Comparison of ENCODE assay signal across 20 cellular contexts in the genomic region with DNA sequence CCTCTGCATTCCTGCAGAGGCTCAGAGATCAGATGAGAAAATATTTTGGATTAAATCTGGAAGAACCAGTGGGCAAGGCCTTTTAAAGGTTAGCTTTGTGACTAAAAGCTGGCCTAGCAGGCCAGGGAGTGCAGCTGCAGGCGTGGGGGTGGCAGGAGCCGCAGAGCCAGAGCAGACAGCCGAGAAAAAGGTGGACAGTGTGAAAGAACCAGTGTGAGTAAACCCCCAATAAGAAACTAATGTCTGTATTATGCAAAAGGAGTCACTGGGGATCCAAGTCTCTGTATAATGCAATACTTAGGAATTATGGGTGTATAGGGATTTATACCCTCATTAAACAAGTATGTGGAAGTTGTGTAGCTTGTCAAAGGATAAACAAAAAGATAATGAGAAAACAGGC. TPM values are rescaled to one million over a fixed set of nuclear protein-coding genes. Genes with fewer than 3 reads are reported as not detected.
A peak's percentile ranks its signal among the peaks of the same experiment; 100 is the strongest.
DNase-seq lines count a peak whose midpoint lies in the region; ATAC-seq and TF ChIP-seq lines count a peak whose summit lies in the region.
"Had no signal": no experiment of that assay in that cellular context is flagged by ENCODE, and none has a peak within 500 bp of the region (broad histone marks: within the 10 kb centered on the region; RNA-seq: fewer than 3 reads in every experiment).

No MANE protein-coding gene starts in this region.

- peaks cover 16% of the 10 kb centered on the region for H3K4me1 Mint-ChIP-seq in activated CD4-positive, alpha-beta memory T cell treated with anti-CD3 and anti-CD28 coated beads for 36 hours (ENCODE audit: low read depth)
- H3K4me1 Mint-ChIP-seq in activated CD4-positive, alpha-beta memory T cell treated with anti-CD3 and anti-CD28 coated beads, Interleukin-2, amount 10 ng/mL, durations not matched to agents 7 days and 5 days: peaks cover 22% of the 10 kb centered on the region
- H3K4me1 Mint-ChIP-seq in stimulated activated naive B cell treated with anti-CD40 and anti-IgM and Interleukin-4, amounts not matched to agents 10 μg/mL and 1 μg/mL and 100 μg/mL, for 72 hours: no peaks in the 10 kb centered on the region
- no peaks in the 10 kb centered on the region for H3K4me1 Mint-ChIP-seq in CD8-positive, alpha-beta T cell (ENCODE audit: low read depth)

- H3K36me3 Mint-ChIP-seq in activated CD4-positive, alpha-beta memory T cell treated with anti-CD3 and anti-CD28 coated beads for 36 hours: no peaks in the 10 kb centered on the region
- no peaks in the 10 kb centered on the region for H3K36me3 Mint-ChIP-seq in activated CD4-positive, alpha-beta memory T cell treated with anti-CD3 and anti-CD28 coated beads, Interleukin-2, amount 10 ng/mL, durations not matched to agents 7 days and 5 days (ENCODE audit: low read depth)
- no peaks in the 10 kb centered on the region for H3K36me3 Mint-ChIP-seq in stimulated activated naive B cell treated with anti-CD40 and anti-IgM and Interleukin-4, amounts not matched to agents 10 μg/mL and 1 μg/mL and 100 μg/mL, for 72 hours
- H3K36me3 Mint-ChIP-seq in CD8-positive, alpha-beta T cell: no peaks in the 10 kb centered on the region
- H3K36me3 Mint-ChIP-seq: CD4-positive, CD25-positive, alpha-beta regulatory T cell had no signal

- peaks cover 24% of the 10 kb centered on the region for H3K4me1 ChIP-seq in mammary epithelial cell (ENCODE audit: insufficient read depth, low read length)
- H3K4me1 ChIP-seq in upper lobe of right lung: no peaks in the 10 kb centered on the region
- no peaks in the 10 kb centered on the region for H3K4me1 ChIP-seq in CD8-positive, alpha-beta T cell (ENCODE audit: insufficient read depth, low read length)
- H3K4me1 ChIP-seq: psoas muscle had no signal

- 10% methylated on average over 2 of the region's 3 CpGs for WGBS in mammary epithelial cell (ENCODE audit: low coverage, missing lambda C conversion rate)

- DNase-seq in activated CD4-positive, alpha-beta memory T cell treated with anti-CD3 and anti-CD28 coated beads for 36 hours: peak; percentile 24
- no peak for DNase-seq in activated CD4-positive, alpha-beta memory T cell treated with anti-CD3 and anti-CD28 coated beads, Interleukin-2, amount 10 ng/mL, durations not matched to agents 7 days and 5 days
- peak; percentile 82 for DNase-seq in mammary epithelial cell
- DNase-seq in skeletal muscle cell (ENCODE audit: low read depth): peak; percentile 16
- DNase-seq in upper lobe of right lung: no peak
- no peak for DNase-seq in stimulated activated naive B cell treated with anti-CD40 and anti-IgM and Interleukin-4, amounts not matched to agents 10 μg/mL and 1 μg/mL and 100 μg/mL, for 72 hours
- no peak for DNase-seq in CD8-positive, alpha-beta T cell
- DNase-seq: activated CD8-positive, alpha-beta T cell treated with anti-CD3 and anti-CD28 coated beads, Interleukin-2, amount 10 ng/mL, durations not matched to agents 7 days and 5 days; amniotic stem cell; CD4-positive, CD25-positive, alpha-beta regulatory T cell; colonic mucosa; DND-41; left cardiac atrium; substantia nigra had no signal

- dilution Hi-C loops in mammary epithelial cell (cut with HindIII; ENCODE audit: low sequenced_read_pairs): no loop called here

- peak overlapping the region; percentile 64 for H2AFZ ChIP-seq in mammary epithelial cell (ENCODE audit: low read depth, low read length)
- H2AFZ ChIP-seq: hepatocyte had no signal

- in situ Hi-C loops in mammary epithelial cell (cut with MboI; ENCODE audit: low sequenced_read_pairs in 2 of 2): no loop called here

- H4K20me1 ChIP-seq in mammary epithelial cell (ENCODE audit: insufficient read depth, low read length): no peaks in the 10 kb centered on the region

- intact Hi-C loops in activated CD4-positive, alpha-beta memory T cell treated with anti-CD3 and anti-CD28 coated beads for 36 hours (cut with micrococcal nuclease): loop anchor here (5.0 kb wide), 1 partner anchor 58 kb away; no protein-coding TSS in a partner anchor
- intact Hi-C loops in mammary epithelial cell (cut with micrococcal nuclease): no loop called here
- intact Hi-C loops in upper lobe of right lung (cut with DNase I): no loop called here
- intact Hi-C loops in CD8-positive, alpha-beta T cell (cut with DNase I, micrococcal nuclease): no loop called here

- H3K9me3 ChIP-seq in mammary epithelial cell (replicated peaks; ENCODE audit: insufficient read depth, low read length): no peaks in the 10 kb centered on the region
- no peaks in the 10 kb centered on the region for H3K9me3 ChIP-seq in upper lobe of right lung
- no peaks in the 10 kb centered on the region for H3K9me3 ChIP-seq in CD8-positive, alpha-beta T cell (ENCODE audit: low read length)
- H3K9me3 ChIP-seq: colonic mucosa, psoas muscle had no signal

- ATAC-seq in HG03280 (IDR thresholded peaks at IDR 0.05; ENCODE audit: unreplicated experiment) (peak; percentile 72), upper lobe of right lung (no peak)
- ATAC-seq in stimulated activated naive B cell treated with anti-CD40 and anti-IgM and Interleukin-4, amounts not matched to agents 10 μg/mL and 1 μg/mL and 100 μg/mL, for 72 hours (replicated peaks): no peak
- no peak for ATAC-seq in CD8-positive, alpha-beta T cell
- ATAC-seq: activated CD8-positive, alpha-beta T cell treated with anti-CD3 and anti-CD28 coated beads, Interleukin-2, amount 10 ng/mL, durations not matched to agents 7 days and 5 days had no signal

- H3K27me3 ChIP-seq in mammary epithelial cell (ENCODE audit: insufficient read depth, low read length) (no peaks in the 10 kb centered on the region), upper lobe of right lung (no peaks in the 10 kb centered on the region)
- H3K27me3 ChIP-seq in CD8-positive, alpha-beta T cell (ENCODE audit: insufficient read depth, low read length): no peaks in the 10 kb centered on the region
- H3K27me3 ChIP-seq: colonic mucosa, hepatocyte had no signal

- BruUV-seq in mammary epithelial cell (replicated peaks; lab: Mats Ljungman, UMichigan): no TSS peak

- TF ChIP-seq CTCF in mammary epithelial cell (conservative IDR thresholded peaks at IDR 0.05 in 1 of 2, IDR thresholded peaks at IDR 0.05 in 1 of 2; ENCODE audit: extremely low read depth in 1 of 2, insufficient read depth in 1 of 2, low read depth in 1 of 2, low read length in 2 of 2) (no peak), upper lobe of right lung (IDR thresholded peaks at IDR 0.05) (no peak)
- no peak for TF ChIP-seq CTCF in CD8-positive, alpha-beta T cell (IDR thresholded peaks at IDR 0.05)

- H3K36me3 ChIP-seq in mammary epithelial cell (ENCODE audit: insufficient read depth, low read length): no peaks in the 10 kb centered on the region
- H3K36me3 ChIP-seq in upper lobe of right lung: no peaks in the 10 kb centered on the region
- H3K36me3 ChIP-seq in CD8-positive, alpha-beta T cell (ENCODE audit: insufficient read depth, low read length): no peaks in the 10 kb centered on the region
- H3K36me3 ChIP-seq: colonic mucosa had no signal

- CTCF ChIA-PET in activated CD4-positive, alpha-beta memory T cell treated with anti-CD3 and anti-CD28 coated beads for 36 hours (lab: Charles Lee): no interaction called here
- CTCF ChIA-PET in activated CD4-positive, alpha-beta memory T cell treated with anti-CD3 and anti-CD28 coated beads, Interleukin-2, amount 10 ng/mL, durations not matched to agents 7 days and 5 days (lab: Charles Lee): no interaction called here
- CTCF ChIA-PET in mammary epithelial cell (lab: Charles Lee; ENCODE audit: low non-redundant PET): no interaction called here
- CTCF ChIA-PET in CD8-positive, alpha-beta T cell (lab: Charles Lee): no interaction called here

- H3K4me3 Mint-ChIP-seq in activated CD4-positive, alpha-beta memory T cell treated with anti-CD3 and anti-CD28 coated beads for 36 hours: no peak overlapping the region
- H3K4me3 Mint-ChIP-seq in activated CD4-positive, alpha-beta memory T cell treated with anti-CD3 and anti-CD28 coated beads, Interleukin-2, amount 10 ng/mL, durations not matched to agents 7 days and 5 days: no peak overlapping the region
- H3K4me3 Mint-ChIP-seq in stimulated activated naive B cell treated with anti-CD40 and anti-IgM and Interleukin-4, amounts not matched to agents 10 μg/mL and 1 μg/mL and 100 μg/mL, for 72 hours: no peak overlapping the region
- H3K4me3 Mint-ChIP-seq in CD8-positive, alpha-beta T cell: no peak overlapping the region
- H3K4me3 Mint-ChIP-seq: activated CD8-positive, alpha-beta T cell treated with anti-CD3 and anti-CD28 coated beads, Interleukin-2, amount 10 ng/mL, durations not matched to agents 7 days and 5 days; CD4-positive, CD25-positive, alpha-beta regulatory T cell had no signal

- H3K9ac ChIP-seq in mammary epithelial cell (ENCODE audit: insufficient read depth, low read length): peak overlapping the region; percentile 10

- no peak overlapping the region for H3K4me3 ChIP-seq in mammary epithelial cell (replicated peaks in 1 of 3; ENCODE audit: insufficient read depth in 1 of 3, low read depth in 2 of 3, low read length in 3 of 3)
- H3K4me3 ChIP-seq in skeletal muscle cell (ENCODE audit: low read depth, low read length): no peak overlapping the region
- H3K4me3 ChIP-seq in upper lobe of right lung: no peak overlapping the region
- no peak overlapping the region for H3K4me3 ChIP-seq in CD8-positive, alpha-beta T cell (ENCODE audit: low read depth, low read length)
- H3K4me3 ChIP-seq: colonic mucosa, hepatocyte, psoas muscle, SK-N-MC had no signal

- no peaks in the 10 kb centered on the region for H3K9me3 Mint-ChIP-seq in activated CD4-positive, alpha-beta memory T cell treated with anti-CD3 and anti-CD28 coated beads for 36 hours
- no peaks in the 10 kb centered on the region for H3K9me3 Mint-ChIP-seq in activated CD4-positive, alpha-beta memory T cell treated with anti-CD3 and anti-CD28 coated beads, Interleukin-2, amount 10 ng/mL, durations not matched to agents 7 days and 5 days
- peaks cover 0 to 2% of the 10 kb centered on the region in 2 donors for H3K9me3 Mint-ChIP-seq in stimulated activated naive B cell treated with anti-CD40 and anti-IgM and Interleukin-4, amounts not matched to agents 10 μg/mL and 1 μg/mL and 100 μg/mL, for 72 hours
- H3K9me3 Mint-ChIP-seq in CD8-positive, alpha-beta T cell: no peaks in the 10 kb centered on the region

- H3K79me2 ChIP-seq in mammary epithelial cell (ENCODE audit: insufficient read depth, low read length): no peaks in the 10 kb centered on the region
- H3K79me2 ChIP-seq: hepatocyte had no signal

- peaks cover 7% of the 10 kb centered on the region for H3K27me3 Mint-ChIP-seq in activated CD4-positive, alpha-beta memory T cell treated with anti-CD3 and anti-CD28 coated beads for 36 hours
- peaks cover 28% of the 10 kb centered on the region for H3K27me3 Mint-ChIP-seq in activated CD4-positive, alpha-beta memory T cell treated with anti-CD3 and anti-CD28 coated beads, Interleukin-2, amount 10 ng/mL, durations not matched to agents 7 days and 5 days
- peaks cover 0 to 5% of the 10 kb centered on the region in 2 donors for H3K27me3 Mint-ChIP-seq in stimulated activated naive B cell treated with anti-CD40 and anti-IgM and Interleukin-4, amounts not matched to agents 10 μg/mL and 1 μg/mL and 100 μg/mL, for 72 hours
- H3K27me3 Mint-ChIP-seq in CD8-positive, alpha-beta T cell (ENCODE audit: low read depth): peaks cover 7% of the 10 kb centered on the region

- H3K27ac ChIP-seq in mammary epithelial cell (ENCODE audit: insufficient read depth, low read depth, low read length) (peak overlapping the region; percentile 63), upper lobe of right lung (no peak overlapping the region)
- H3K27ac ChIP-seq in CD8-positive, alpha-beta T cell (ENCODE audit: low read depth, low read length): no peak overlapping the region
- H3K27ac ChIP-seq: 22Rv1, colonic mucosa, hepatocyte, psoas muscle, SK-N-MC had no signal

- no peak overlapping the region for H3K27ac Mint-ChIP-seq in activated CD4-positive, alpha-beta memory T cell treated with anti-CD3 and anti-CD28 coated beads for 36 hours
- no peak overlapping the region for H3K27ac Mint-ChIP-seq in activated CD4-positive, alpha-beta memory T cell treated with anti-CD3 and anti-CD28 coated beads, Interleukin-2, amount 10 ng/mL, durations not matched to agents 7 days and 5 days
- no peak overlapping the region for H3K27ac Mint-ChIP-seq in stimulated activated naive B cell treated with anti-CD40 and anti-IgM and Interleukin-4, amounts not matched to agents 10 μg/mL and 1 μg/mL and 100 μg/mL, for 72 hours
- H3K27ac Mint-ChIP-seq in CD8-positive, alpha-beta T cell: no peak overlapping the region
- H3K27ac Mint-ChIP-seq: activated CD8-positive, alpha-beta T cell treated with anti-CD3 and anti-CD28 coated beads, Interleukin-2, amount 10 ng/mL, durations not matched to agents 7 days and 5 days; CD4-positive, CD25-positive, alpha-beta regulatory T cell had no signal

- POLR2A ChIA-PET in activated CD4-positive, alpha-beta memory T cell treated with anti-CD3 and anti-CD28 coated beads for 36 hours (lab: Charles Lee): no interaction called here
- POLR2A ChIA-PET in activated CD4-positive, alpha-beta memory T cell treated with anti-CD3 and anti-CD28 coated beads, Interleukin-2, amount 10 ng/mL, durations not matched to agents 7 days and 5 days (lab: Charles Lee): no interaction called here
- POLR2A ChIA-PET in CD8-positive, alpha-beta T cell (lab: Charles Lee): no interaction called here

- peak overlapping the region; percentile 51 for H3K4me2 ChIP-seq in mammary epithelial cell (ENCODE audit: insufficient read depth, low read depth, low read length)
- H3K4me2 ChIP-seq: hepatocyte had no signal

RNA-seq across cellular contexts. Expression of gene SPACA3, which starts 21.4 kb away (rescaled TPM):
- total RNA-seq in activated CD4-positive, alpha-beta memory T cell treated with anti-CD3 and anti-CD28 coated beads for 36 hours: not detected
- total RNA-seq in activated CD4-positive, alpha-beta memory T cell treated with anti-CD3 and anti-CD28 coated beads, Interleukin-2, amount 10 ng/mL, durations not matched to agents 7 days and 5 days: not detected
- not detected for total RNA-seq in mammary epithelial cell
- 0.27 TPM for polyA plus RNA-seq in mammary epithelial cell
- not detected for polyA minus RNA-seq in mammary epithelial cell
- not detected for total RNA-seq in upper lobe of right lung
- total RNA-seq in CD8-positive, alpha-beta T cell: not detected
- total RNA-seq: activated CD8-positive, alpha-beta T cell treated with anti-CD3 and anti-CD28 coated beads, Interleukin-2, amount 10 ng/mL, durations not matched to agents 7 days and 5 days; CD4-positive, CD25-positive, alpha-beta regulatory T cell; epithelial cell of proximal tubule; hepatocyte; left cardiac atrium; psoas muscle had no signal
- polyA plus RNA-seq: CD4-positive, CD25-positive, alpha-beta regulatory T cell; hepatocyte; psoas muscle had no signal

RNA-seq across cellular contexts. Expression of gene TMEM98, which starts 42.3 kb away (rescaled TPM):
- total RNA-seq in activated CD4-positive, alpha-beta memory T cell treated with anti-CD3 and anti-CD28 coated beads for 36 hours: 1 to 10 TPM; 1.1 to 2.2 TPM
- total RNA-seq in activated CD4-positive, alpha-beta memory T cell treated with anti-CD3 and anti-CD28 coated beads, Interleukin-2, amount 10 ng/mL, durations not matched to agents 7 days and 5 days: 1 to 10 TPM; 2.7 to 4.4 TPM
- 100 to 1,000 TPM in 1 of 2 donors, 10 to 100 TPM in 1; 39.5 to 127 TPM for total RNA-seq in mammary epithelial cell
- polyA plus RNA-seq in mammary epithelial cell: 91.0 TPM
- polyA minus RNA-seq in mammary epithelial cell: 37.2 TPM
- total RNA-seq in upper lobe of right lung: 72.9 TPM
- total RNA-seq in CD8-positive, alpha-beta T cell: not detected
- total RNA-seq: activated CD8-positive, alpha-beta T cell treated with anti-CD3 and anti-CD28 coated beads, Interleukin-2, amount 10 ng/mL, durations not matched to agents 7 days and 5 days; CD4-positive, CD25-positive, alpha-beta regulatory T cell had no signal
- polyA plus RNA-seq: CD4-positive, CD25-positive, alpha-beta regulatory T cell had no signal

Comparison
In these comparisons a context has a peak if more than half of its experiments do, and no peak if none do; other contexts are left out.
1. DNase-seq: peak in activated CD4-positive, alpha-beta memory T cell treated with anti-CD3 and anti-CD28 coated beads for 36 hours (single experiment), mammary epithelial cell (single experiment) and skeletal muscle cell (single experiment); none in activated CD4-positive, alpha-beta memory T cell treated with anti-CD3 and anti-CD28 coated beads, Interleukin-2, amount 10 ng/mL, durations not matched to agents 7 days and 5 days (single experiment), upper lobe of right lung (single experiment), stimulated activated naive B cell treated with anti-CD40 and anti-IgM and Interleukin-4, amounts not matched to agents 10 μg/mL and 1 μg/mL and 100 μg/mL, for 72 hours (single experiment) and CD8-positive, alpha-beta T cell (0 of 7).
2. RNA of gene TMEM98, which starts 42.3 kb away (total RNA-seq): 39.5 to 127 TPM in mammary epithelial cell and 72.9 TPM in upper lobe of right lung (single experiment); 2.7 to 4.4 TPM in activated CD4-positive, alpha-beta memory T cell treated with anti-CD3 and anti-CD28 coated beads, Interleukin-2, amount 10 ng/mL, durations not matched to agents 7 days and 5 days, 1.1 to 2.2 TPM in activated CD4-positive, alpha-beta memory T cell treated with anti-CD3 and anti-CD28 coated beads for 36 hours and not detected in CD8-positive, alpha-beta T cell; every median in the first group is over 4 times any median in the second.